In genomic region chr22:24322522-24322921, GRCh38 we compare ENCODE assay signal across 1 cellular context.
TF ChIP-seq lines count a peak whose summit lies in the region.

No MANE protein-coding gene starts in this region.

TF ChIP-seq in SK-N-SH, 30 proteins besides CTCF, POLR2A, EP300 and RAD21 (continued from another document):
- TF ChIP-seq SIN3A (IDR thresholded peaks at IDR 0.05; ENCODE audit: borderline replicate concordance, low read depth, low read length) (0 out of 2 replicates have a peak, but pooled peaks have one; percentile 54), TAF1 (IDR thresholded peaks at IDR 0.05; ENCODE audit: borderline replicate concordance, low read depth, low read length) (no peak; the same call in 1 of the 2 replicates), CHD2 (IDR thresholded peaks at IDR 0.05; ENCODE audit: low read length, partially characterized antibody) (peak; percentile 58), SMC3 (IDR thresholded peaks at IDR 0.05; ENCODE audit: low read depth, low read length) (no peak), YY1 (IDR thresholded peaks at IDR 0.05; ENCODE audit: low read depth) (no peak), RXRA (IDR thresholded peaks at IDR 0.05; ENCODE audit: borderline replicate concordance, low read depth) (no peak), GATA2 (CRISPR knock-in tag; IDR thresholded peaks at IDR 0.05) (peak; percentile 75), GABPA (IDR thresholded peaks at IDR 0.05; ENCODE audit: low read depth) (0 out of 2 replicates have a peak, but pooled peaks have one; percentile 17), MEF2A (IDR thresholded peaks at IDR 0.05; ENCODE audit: borderline replicate concordance, low read depth) (no peak), FOXM1 (IDR thresholded peaks at IDR 0.05; ENCODE audit: low read depth) (0 out of 2 replicates have a peak, but pooled peaks have one; percentile 51), MXI1 (IDR thresholded peaks at IDR 0.05; ENCODE audit: low read depth, low read length) (peak; percentile 55; the same call in 1 of the 2 replicates), NFIC (IDR thresholded peaks at IDR 0.05; ENCODE audit: borderline replicate concordance) (peak; percentile 62; the same call in 1 of the 2 replicates), REST (IDR thresholded peaks at IDR 0.05; ENCODE audit: low read depth, low read length) (no peak), POLR2AphosphoS5 (IDR thresholded peaks at IDR 0.05; ENCODE audit: low read depth, low read length) (no peak; the same call in 1 of the 2 replicates), RFX5 (IDR thresholded peaks at IDR 0.05; ENCODE audit: low read length) (no peak), TCF12 (IDR thresholded peaks at IDR 0.05) (peak; percentile 94), ELF1 (IDR thresholded peaks at IDR 0.05) (peak; percentile 15; the same call in 1 of the 2 replicates), USF1 (IDR thresholded peaks at IDR 0.05; ENCODE audit: borderline replicate concordance, low read depth) (no peak), RCOR1 (IDR thresholded peaks at IDR 0.05; ENCODE audit: low read length) (peak; percentile 99), JUND (IDR thresholded peaks at IDR 0.05) (peak; percentile 48; the same call in 1 of the 2 replicates), EZH2phosphoT487 (IDR thresholded peaks at IDR 0.05; ENCODE audit: borderline replicate concordance, low read depth) (no peak), MAX (IDR thresholded peaks at IDR 0.05; ENCODE audit: low read depth) (peak; percentile 35; the same call in 1 of the 2 replicates), USF2 (IDR thresholded peaks at IDR 0.05; ENCODE audit: borderline replicate concordance, low read depth, low read length) (no peak)
